2 cellular contexts compared by ENCODE assay signal in the genomic region with DNA sequence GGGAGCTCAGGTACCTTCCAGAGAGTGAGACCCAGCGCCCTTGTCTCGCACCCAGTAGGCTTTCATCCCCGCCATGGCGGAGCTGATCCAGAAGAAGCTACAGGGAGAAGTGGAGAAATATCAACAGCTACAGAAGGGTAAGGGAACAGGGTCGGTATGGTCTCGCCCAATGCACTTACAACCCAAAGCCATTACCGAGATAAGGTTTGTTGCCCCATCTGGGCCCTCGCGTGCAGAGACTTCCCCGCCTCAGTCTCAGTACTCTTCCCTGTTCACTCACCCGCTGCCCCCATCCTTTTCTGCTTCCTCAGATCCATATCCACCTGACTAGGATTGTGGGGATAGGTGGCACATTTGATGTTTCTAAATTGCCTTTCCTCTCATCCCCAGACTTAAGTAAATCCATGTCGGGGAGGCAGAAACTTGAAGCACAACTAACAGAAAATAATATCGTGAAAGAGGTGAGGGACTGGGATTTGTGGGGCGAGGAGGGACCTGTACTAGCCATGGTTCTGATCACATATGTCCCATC.
TF ChIP-seq lines count a peak whose summit lies in the region.

No MANE protein-coding gene starts in this region.

TF ChIP-seq in GM23338, 12 proteins besides CTCF, POLR2A, EP300 and RAD21 (continued from another document):
- TF ChIP-seq, protein P1, sequence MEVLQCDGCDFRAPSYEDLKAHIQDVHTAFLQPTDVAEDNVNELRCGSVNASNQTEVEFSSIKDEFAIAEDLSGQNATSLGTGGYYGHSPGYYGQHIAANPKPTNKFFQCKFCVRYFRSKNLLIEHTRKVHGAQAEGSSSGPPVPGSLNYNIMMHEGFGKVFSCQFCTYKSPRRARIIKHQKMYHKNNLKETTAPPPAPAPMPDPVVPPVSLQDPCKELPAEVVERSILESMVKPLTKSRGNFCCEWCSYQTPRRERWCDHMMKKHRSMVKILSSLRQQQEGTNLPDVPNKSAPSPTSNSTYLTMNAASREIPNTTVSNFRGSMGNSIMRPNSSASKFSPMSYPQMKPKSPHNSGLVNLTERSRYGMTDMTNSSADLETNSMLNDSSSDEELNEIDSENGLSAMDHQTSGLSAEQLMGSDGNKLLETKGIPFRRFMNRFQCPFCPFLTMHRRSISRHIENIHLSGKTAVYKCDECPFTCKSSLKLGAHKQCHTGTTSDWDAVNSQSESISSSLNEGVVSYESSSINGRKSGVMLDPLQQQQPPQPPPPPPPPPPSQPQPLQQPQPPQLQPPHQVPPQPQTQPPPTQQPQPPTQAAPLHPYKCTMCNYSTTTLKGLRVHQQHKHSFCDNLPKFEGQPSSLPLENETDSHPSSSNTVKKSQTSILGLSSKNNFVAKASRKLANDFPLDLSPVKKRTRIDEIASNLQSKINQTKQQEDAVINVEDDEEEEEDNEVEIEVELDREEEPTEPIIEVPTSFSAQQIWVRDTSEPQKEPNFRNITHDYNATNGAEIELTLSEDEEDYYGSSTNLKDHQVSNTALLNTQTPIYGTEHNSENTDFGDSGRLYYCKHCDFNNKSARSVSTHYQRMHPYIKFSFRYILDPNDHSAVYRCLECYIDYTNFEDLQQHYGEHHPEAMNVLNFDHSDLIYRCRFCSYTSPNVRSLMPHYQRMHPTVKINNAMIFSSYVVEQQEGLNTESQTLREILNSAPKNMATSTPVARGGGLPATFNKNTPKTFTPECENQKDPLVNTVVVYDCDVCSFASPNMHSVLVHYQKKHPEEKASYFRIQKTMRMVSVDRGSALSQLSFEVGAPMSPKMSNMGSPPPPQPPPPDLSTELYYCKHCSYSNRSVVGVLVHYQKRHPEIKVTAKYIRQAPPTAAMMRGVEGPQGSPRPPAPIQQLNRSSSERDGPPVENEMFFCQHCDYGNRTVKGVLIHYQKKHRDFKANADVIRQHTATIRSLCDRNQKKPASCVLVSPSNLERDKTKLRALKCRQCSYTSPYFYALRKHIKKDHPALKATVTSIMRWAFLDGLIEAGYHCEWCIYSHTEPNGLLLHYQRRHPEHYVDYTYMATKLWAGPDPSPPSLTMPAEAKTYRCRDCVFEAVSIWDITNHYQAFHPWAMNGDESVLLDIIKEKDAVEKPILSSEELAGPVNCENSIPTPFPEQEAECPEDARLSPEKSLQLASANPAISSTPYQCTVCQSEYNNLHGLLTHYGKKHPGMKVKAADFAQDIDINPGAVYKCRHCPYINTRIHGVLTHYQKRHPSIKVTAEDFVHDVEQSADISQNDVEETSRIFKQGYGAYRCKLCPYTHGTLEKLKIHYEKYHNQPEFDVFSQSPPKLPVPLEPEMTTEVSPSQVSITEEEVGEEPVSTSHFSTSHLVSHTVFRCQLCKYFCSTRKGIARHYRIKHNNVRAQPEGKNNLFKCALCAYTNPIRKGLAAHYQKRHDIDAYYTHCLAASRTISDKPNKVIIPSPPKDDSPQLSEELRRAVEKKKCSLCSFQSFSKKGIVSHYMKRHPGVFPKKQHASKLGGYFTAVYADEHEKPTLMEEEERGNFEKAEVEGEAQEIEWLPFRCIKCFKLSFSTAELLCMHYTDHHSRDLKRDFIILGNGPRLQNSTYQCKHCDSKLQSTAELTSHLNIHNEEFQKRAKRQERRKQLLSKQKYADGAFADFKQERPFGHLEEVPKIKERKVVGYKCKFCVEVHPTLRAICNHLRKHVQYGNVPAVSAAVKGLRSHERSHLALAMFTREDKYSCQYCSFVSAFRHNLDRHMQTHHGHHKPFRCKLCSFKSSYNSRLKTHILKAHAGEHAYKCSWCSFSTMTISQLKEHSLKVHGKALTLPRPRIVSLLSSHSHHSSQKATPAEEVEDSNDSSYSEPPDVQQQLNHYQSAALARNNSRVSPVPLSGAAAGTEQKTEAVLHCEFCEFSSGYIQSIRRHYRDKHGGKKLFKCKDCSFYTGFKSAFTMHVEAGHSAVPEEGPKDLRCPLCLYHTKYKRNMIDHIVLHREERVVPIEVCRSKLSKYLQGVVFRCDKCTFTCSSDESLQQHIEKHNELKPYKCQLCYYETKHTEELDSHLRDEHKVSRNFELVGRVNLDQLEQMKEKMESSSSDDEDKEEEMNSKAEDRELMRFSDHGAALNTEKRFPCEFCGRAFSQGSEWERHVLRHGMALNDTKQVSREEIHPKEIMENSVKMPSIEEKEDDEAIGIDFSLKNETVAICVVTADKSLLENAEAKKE (CRISPR knock-in tag; IDR thresholded peaks at IDR 0.05): no peak
- TF ChIP-seq, protein P2, sequence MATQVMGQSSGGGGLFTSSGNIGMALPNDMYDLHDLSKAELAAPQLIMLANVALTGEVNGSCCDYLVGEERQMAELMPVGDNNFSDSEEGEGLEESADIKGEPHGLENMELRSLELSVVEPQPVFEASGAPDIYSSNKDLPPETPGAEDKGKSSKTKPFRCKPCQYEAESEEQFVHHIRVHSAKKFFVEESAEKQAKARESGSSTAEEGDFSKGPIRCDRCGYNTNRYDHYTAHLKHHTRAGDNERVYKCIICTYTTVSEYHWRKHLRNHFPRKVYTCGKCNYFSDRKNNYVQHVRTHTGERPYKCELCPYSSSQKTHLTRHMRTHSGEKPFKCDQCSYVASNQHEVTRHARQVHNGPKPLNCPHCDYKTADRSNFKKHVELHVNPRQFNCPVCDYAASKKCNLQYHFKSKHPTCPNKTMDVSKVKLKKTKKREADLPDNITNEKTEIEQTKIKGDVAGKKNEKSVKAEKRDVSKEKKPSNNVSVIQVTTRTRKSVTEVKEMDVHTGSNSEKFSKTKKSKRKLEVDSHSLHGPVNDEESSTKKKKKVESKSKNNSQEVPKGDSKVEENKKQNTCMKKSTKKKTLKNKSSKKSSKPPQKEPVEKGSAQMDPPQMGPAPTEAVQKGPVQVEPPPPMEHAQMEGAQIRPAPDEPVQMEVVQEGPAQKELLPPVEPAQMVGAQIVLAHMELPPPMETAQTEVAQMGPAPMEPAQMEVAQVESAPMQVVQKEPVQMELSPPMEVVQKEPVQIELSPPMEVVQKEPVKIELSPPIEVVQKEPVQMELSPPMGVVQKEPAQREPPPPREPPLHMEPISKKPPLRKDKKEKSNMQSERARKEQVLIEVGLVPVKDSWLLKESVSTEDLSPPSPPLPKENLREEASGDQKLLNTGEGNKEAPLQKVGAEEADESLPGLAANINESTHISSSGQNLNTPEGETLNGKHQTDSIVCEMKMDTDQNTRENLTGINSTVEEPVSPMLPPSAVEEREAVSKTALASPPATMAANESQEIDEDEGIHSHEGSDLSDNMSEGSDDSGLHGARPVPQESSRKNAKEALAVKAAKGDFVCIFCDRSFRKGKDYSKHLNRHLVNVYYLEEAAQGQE (IDR thresholded peaks at IDR 0.05; ENCODE audit: unreplicated experiment): no peak
- TF ChIP-seq POLR2AphosphoS5 (IDR thresholded peaks at IDR 0.05; ENCODE audit: low read depth) (no peak), EZH2phosphoT487 (IDR thresholded peaks at IDR 0.05; ENCODE audit: unreplicated experiment) (no peak), ZNF331 (CRISPR knock-in tag; IDR thresholded peaks at IDR 0.05; ENCODE audit: low read depth) (no peak), NANOG (IDR thresholded peaks at IDR 0.05; ENCODE audit: borderline replicate concordance) (no peak), STAT1 (IDR thresholded peaks at IDR 0.05; ENCODE audit: unreplicated experiment) (no peak), ZNF114 (CRISPR knock-in tag; IDR thresholded peaks at IDR 0.05) (no peak)

TF ChIP-seq in WTC11, 78 proteins besides CTCF, POLR2A, EP300 and RAD21 (continued from another document):
- TF ChIP-seq, protein P3, sequence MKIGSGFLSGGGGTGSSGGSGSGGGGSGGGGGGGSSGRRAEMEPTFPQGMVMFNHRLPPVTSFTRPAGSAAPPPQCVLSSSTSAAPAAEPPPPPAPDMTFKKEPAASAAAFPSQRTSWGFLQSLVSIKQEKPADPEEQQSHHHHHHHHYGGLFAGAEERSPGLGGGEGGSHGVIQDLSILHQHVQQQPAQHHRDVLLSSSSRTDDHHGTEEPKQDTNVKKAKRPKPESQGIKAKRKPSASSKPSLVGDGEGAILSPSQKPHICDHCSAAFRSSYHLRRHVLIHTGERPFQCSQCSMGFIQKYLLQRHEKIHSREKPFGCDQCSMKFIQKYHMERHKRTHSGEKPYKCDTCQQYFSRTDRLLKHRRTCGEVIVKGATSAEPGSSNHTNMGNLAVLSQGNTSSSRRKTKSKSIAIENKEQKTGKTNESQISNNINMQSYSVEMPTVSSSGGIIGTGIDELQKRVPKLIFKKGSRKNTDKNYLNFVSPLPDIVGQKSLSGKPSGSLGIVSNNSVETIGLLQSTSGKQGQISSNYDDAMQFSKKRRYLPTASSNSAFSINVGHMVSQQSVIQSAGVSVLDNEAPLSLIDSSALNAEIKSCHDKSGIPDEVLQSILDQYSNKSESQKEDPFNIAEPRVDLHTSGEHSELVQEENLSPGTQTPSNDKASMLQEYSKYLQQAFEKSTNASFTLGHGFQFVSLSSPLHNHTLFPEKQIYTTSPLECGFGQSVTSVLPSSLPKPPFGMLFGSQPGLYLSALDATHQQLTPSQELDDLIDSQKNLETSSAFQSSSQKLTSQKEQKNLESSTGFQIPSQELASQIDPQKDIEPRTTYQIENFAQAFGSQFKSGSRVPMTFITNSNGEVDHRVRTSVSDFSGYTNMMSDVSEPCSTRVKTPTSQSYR (CRISPR knock-in tag; IDR thresholded peaks at IDR 0.05): no peak
- TF ChIP-seq, protein P4, sequence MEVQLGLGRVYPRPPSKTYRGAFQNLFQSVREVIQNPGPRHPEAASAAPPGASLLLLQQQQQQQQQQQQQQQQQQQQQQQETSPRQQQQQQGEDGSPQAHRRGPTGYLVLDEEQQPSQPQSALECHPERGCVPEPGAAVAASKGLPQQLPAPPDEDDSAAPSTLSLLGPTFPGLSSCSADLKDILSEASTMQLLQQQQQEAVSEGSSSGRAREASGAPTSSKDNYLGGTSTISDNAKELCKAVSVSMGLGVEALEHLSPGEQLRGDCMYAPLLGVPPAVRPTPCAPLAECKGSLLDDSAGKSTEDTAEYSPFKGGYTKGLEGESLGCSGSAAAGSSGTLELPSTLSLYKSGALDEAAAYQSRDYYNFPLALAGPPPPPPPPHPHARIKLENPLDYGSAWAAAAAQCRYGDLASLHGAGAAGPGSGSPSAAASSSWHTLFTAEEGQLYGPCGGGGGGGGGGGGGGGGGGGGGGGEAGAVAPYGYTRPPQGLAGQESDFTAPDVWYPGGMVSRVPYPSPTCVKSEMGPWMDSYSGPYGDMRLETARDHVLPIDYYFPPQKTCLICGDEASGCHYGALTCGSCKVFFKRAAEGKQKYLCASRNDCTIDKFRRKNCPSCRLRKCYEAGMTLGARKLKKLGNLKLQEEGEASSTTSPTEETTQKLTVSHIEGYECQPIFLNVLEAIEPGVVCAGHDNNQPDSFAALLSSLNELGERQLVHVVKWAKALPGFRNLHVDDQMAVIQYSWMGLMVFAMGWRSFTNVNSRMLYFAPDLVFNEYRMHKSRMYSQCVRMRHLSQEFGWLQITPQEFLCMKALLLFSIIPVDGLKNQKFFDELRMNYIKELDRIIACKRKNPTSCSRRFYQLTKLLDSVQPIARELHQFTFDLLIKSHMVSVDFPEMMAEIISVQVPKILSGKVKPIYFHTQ (CRISPR knock-in tag; IDR thresholded peaks at IDR 0.05): no peak
- TF ChIP-seq, protein P5, sequence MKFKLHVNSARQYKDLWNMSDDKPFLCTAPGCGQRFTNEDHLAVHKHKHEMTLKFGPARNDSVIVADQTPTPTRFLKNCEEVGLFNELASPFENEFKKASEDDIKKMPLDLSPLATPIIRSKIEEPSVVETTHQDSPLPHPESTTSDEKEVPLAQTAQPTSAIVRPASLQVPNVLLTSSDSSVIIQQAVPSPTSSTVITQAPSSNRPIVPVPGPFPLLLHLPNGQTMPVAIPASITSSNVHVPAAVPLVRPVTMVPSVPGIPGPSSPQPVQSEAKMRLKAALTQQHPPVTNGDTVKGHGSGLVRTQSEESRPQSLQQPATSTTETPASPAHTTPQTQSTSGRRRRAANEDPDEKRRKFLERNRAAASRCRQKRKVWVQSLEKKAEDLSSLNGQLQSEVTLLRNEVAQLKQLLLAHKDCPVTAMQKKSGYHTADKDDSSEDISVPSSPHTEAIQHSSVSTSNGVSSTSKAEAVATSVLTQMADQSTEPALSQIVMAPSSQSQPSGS (CRISPR knock-in tag; IDR thresholded peaks at IDR 0.05; ENCODE audit: borderline replicate concordance, low read depth): no peak
- TF ChIP-seq ZNF396 (CRISPR knock-in tag; IDR thresholded peaks at IDR 0.05; ENCODE audit: borderline replicate concordance): no peak
TF ChIP-seq in WTC11: peak in this region for 0.
